ENCODE assay signal across 8 cellular contexts in genomic region chr16:84819644-84820304, GRCh38. TPM values are rescaled to one million over a fixed set of nuclear protein-coding genes. Genes with fewer than 3 reads are reported as not detected.
DNase-seq lines count a peak whose midpoint lies in the region; ATAC-seq and TF ChIP-seq lines count a peak whose summit lies in the region.

TSS of gene CRISPLD2 (plus strand) at chr16:84819985. CDS start at chr16:84838496, 18,511 bp downstream.

- H3K9me2 ChIP-seq in MM.1S (replicated peaks; ENCODE audit: insufficient read depth, low read length) (no peaks in the 10 kb centered on the region), neural cell (ENCODE audit: insufficient read depth, low read length) (no peaks in the 10 kb centered on the region)

- H3K79me2 ChIP-seq in MM.1S (ENCODE audit: low read length) (no peaks in the 10 kb centered on the region), neural cell (replicated peaks; ENCODE audit: insufficient read depth, low read length) (no peaks in the 10 kb centered on the region)

- TF ChIP-seq CTCF in MM.1S (IDR thresholded peaks at IDR 0.05; ENCODE audit: low read length) (no peak), foreskin keratinocyte (conservative IDR thresholded peaks at IDR 0.05) (no peak), neural cell (IDR thresholded peaks at IDR 0.05; ENCODE audit: poor library complexity, severe bottlenecking) (peak; percentile 24)

- H2AFZ ChIP-seq in MM.1S (ENCODE audit: low read length): no peak within 1 kb of the TSS
- peak within 1 kb of the TSS; percentile 27 for H2AFZ ChIP-seq in neural cell (ENCODE audit: low read depth, low read length)

- peak within 1 kb of the TSS; percentile 43; the same call in 1 of the 2 replicates for H3K4me2 ChIP-seq in MM.1S (ENCODE audit: low read depth, low read length)
- peak within 1 kb of the TSS; percentile 80 for H3K4me2 ChIP-seq in neural cell (ENCODE audit: low read length)

- H3K27ac ChIP-seq in MM.1S (ENCODE audit: low read length): no peak within 1 kb of the TSS
- no peak within 1 kb of the TSS for H3K27ac ChIP-seq in SJSA1
- no peak within 1 kb of the TSS for H3K27ac ChIP-seq in foreskin keratinocyte
- H3K27ac ChIP-seq in neural cell (ENCODE audit: low read length): no peak within 1 kb of the TSS

- H3K27me3 ChIP-seq in MM.1S (replicated peaks; ENCODE audit: insufficient read depth, low read length) (peaks cover 52% of the 10 kb centered on the region), SJSA1 (replicated peaks) (no peaks in the 10 kb centered on the region), foreskin keratinocyte (peaks cover 85% of the 10 kb centered on the region), neural cell (ENCODE audit: insufficient read depth, low read depth, low read length) (peaks cover 23% of the 10 kb centered on the region)

- peak; percentile 92 for DNase-seq in EL
- peak; percentile 62 for DNase-seq in MM.1S
- peak; percentile 90 to 97 for DNase-seq in SJSA1 (ENCODE audit: low read depth in 1 of 2, low spot score in 2 of 2)
- DNase-seq in activated naive CD4-positive, alpha-beta T cell treated with Interleukin-2 at 50 U/mL for 16 hours: peak; percentile 87
- DNase-seq in foreskin keratinocyte: peak; percentile 16 to 55
- peak; percentile 86 to 90 (median 89) for DNase-seq in stimulated activated naive CD4-positive, alpha-beta T cell (lab: John Stamatoyannopoulos, UW)

- H3K9ac ChIP-seq in MM.1S (ENCODE audit: low read length) (no peak within 1 kb of the TSS), neural cell (ENCODE audit: low read length) (peak within 1 kb of the TSS; percentile 32)

- H3K4me1 ChIP-seq in MM.1S (ENCODE audit: low read length): no peaks in the 10 kb centered on the region
- H3K4me1 ChIP-seq in SJSA1 (replicated peaks): peaks cover 16% of the 10 kb centered on the region
- H3K4me1 ChIP-seq in foreskin keratinocyte: peaks cover 4% of the 10 kb centered on the region

- ATAC-seq in foreskin keratinocyte: peak; percentile 92
- no peak for ATAC-seq in HG03457 (IDR thresholded peaks at IDR 0.05; ENCODE audit: unreplicated experiment)

- H4K20me1 ChIP-seq in MM.1S (ENCODE audit: insufficient read depth, low read length): no peaks in the 10 kb centered on the region
- H4K20me1 ChIP-seq in neural cell (ENCODE audit: insufficient read depth): no peaks in the 10 kb centered on the region

- H3K4me3 ChIP-seq in MM.1S (ENCODE audit: low read length) (no peak within 1 kb of the TSS), SJSA1 (peak within 1 kb of the TSS; percentile 35), neural cell (ENCODE audit: low read length) (peak within 1 kb of the TSS; percentile 73)

- H3F3A ChIP-seq in MM.1S (ENCODE audit: insufficient read depth, low read length) (no peaks in the 10 kb centered on the region), neural cell (ENCODE audit: insufficient read depth, low read length, poor library complexity, severe bottlenecking) (no peaks in the 10 kb centered on the region)

- H3K36me3 ChIP-seq in MM.1S (replicated peaks; ENCODE audit: insufficient read depth, low read length): no peaks in the 10 kb centered on the region
- no peaks in the 10 kb centered on the region for H3K36me3 ChIP-seq in SJSA1
- H3K36me3 ChIP-seq in neural cell (ENCODE audit: insufficient read depth, low read length): no peaks in the 10 kb centered on the region

- no peak for TF ChIP-seq RAD21 in neural cell (conservative IDR thresholded peaks at IDR 0.05)

- H3K9me3 ChIP-seq in MM.1S (replicated peaks; ENCODE audit: insufficient read depth, low read length) (no peaks in the 10 kb centered on the region), SJSA1 (replicated peaks) (no peaks in the 10 kb centered on the region), neural cell (ENCODE audit: low read length) (no peaks in the 10 kb centered on the region)

- TF ChIP-seq EP300 in neural cell (conservative IDR thresholded peaks at IDR 0.05; ENCODE audit: poor library complexity, severe bottlenecking): no peak

TF ChIP-seq in neural cell, 6 proteins besides CTCF, POLR2A, EP300 and RAD21:
- TF ChIP-seq EZH2 (IDR thresholded peaks at IDR 0.05; ENCODE audit: borderline replicate concordance, insufficient read depth, low read length, poor library complexity, severe bottlenecking) (no peak), TAF1 (IDR thresholded peaks at IDR 0.05; ENCODE audit: low read depth) (no peak), MXI1 (conservative IDR thresholded peaks at IDR 0.05; ENCODE audit: poor library complexity, severe bottlenecking) (peak; percentile 39), REST (IDR thresholded peaks at IDR 0.05; ENCODE audit: borderline replicate concordance) (no peak), SMC3 (conservative IDR thresholded peaks at IDR 0.05; ENCODE audit: poor library complexity) (no peak), POLR2AphosphoS5 (IDR thresholded peaks at IDR 0.05) (peak; percentile 26)

RNA-seq across cellular contexts. Expression of gene CRISPLD2, which starts in this region (rescaled TPM):
- 6.4 and 10.9 TPM in 2 replicates for total RNA-seq in SJSA1 (2014; rRNA removed; shearing (Covaris generic))
- total RNA-seq in foreskin keratinocyte: 0.48 and 0.56 TPM in 2 replicates
- polyA plus RNA-seq in foreskin keratinocyte (0.10 and 0.17 TPM in 2 replicates), neural cell (0.06 TPM in 1 of 2 replicates, not detected in the other)
- polyA minus RNA-seq in neural cell: not detected in 2 replicates

Comparison
In these comparisons a context has a peak if more than half of its experiments do, and no peak if none do; other contexts are left out.
1. Peak in DNase-seq and ATAC-seq in foreskin keratinocyte; RNA of the gene not detected or under 1 TPM.
2. DNase-seq: peak in every context shown above with its lines; median percentile 94 in SJSA1; 92 in EL; 89 in stimulated activated naive CD4-positive, alpha-beta T cell; 87 in activated naive CD4-positive, alpha-beta T cell treated with Interleukin-2 at 50 U/mL for 16 hours; 62 in MM.1S; 36 in foreskin keratinocyte.